Comparison of ENCODE assay signal across 1 cellular context in genomic region chr13:48594080-48594815, GRCh38.
TF ChIP-seq lines count a peak whose summit lies in the region.

No MANE protein-coding gene starts in this region.

TF ChIP-seq in WTC11, 78 proteins besides CTCF, POLR2A, EP300 and RAD21:
- no peak for TF ChIP-seq ELF4 (CRISPR knock-in tag; IDR thresholded peaks at IDR 0.05; ENCODE audit: low read depth)
- no peak for TF ChIP-seq PRRX2 (CRISPR knock-in tag; IDR thresholded peaks at IDR 0.05)
- TF ChIP-seq ZNF512 (CRISPR knock-in tag; IDR thresholded peaks at IDR 0.05; ENCODE audit: borderline replicate concordance) = no peak
- TF ChIP-seq KAT7 (CRISPR knock-in tag; IDR thresholded peaks at IDR 0.05; ENCODE audit: borderline replicate concordance) = no peak
- TF ChIP-seq SMAD4 (CRISPR knock-in tag; IDR thresholded peaks at IDR 0.05) = no peak
- no peak for TF ChIP-seq EMX1 (CRISPR knock-in tag; IDR thresholded peaks at IDR 0.05)
- no peak for TF ChIP-seq ATF1 (CRISPR knock-in tag; IDR thresholded peaks at IDR 0.05)
- no peak for TF ChIP-seq OVOL2 (CRISPR knock-in tag; IDR thresholded peaks at IDR 0.05; ENCODE audit: borderline replicate concordance)
- no peak for TF ChIP-seq IRF2 (CRISPR knock-in tag; IDR thresholded peaks at IDR 0.05; ENCODE audit: borderline replicate concordance, low read depth)
- no peak for TF ChIP-seq RORB (CRISPR knock-in tag; IDR thresholded peaks at IDR 0.05)
- TF ChIP-seq ZNF281 (CRISPR knock-in tag; IDR thresholded peaks at IDR 0.05) = no peak
- no peak for TF ChIP-seq PRDM15 (CRISPR knock-in tag; IDR thresholded peaks at IDR 0.05)
- TF ChIP-seq GABPB1 (CRISPR knock-in tag; IDR thresholded peaks at IDR 0.05) = no peak
- no peak for TF ChIP-seq PREB (CRISPR knock-in tag; IDR thresholded peaks at IDR 0.05; ENCODE audit: borderline replicate concordance)
- TF ChIP-seq GTF2I (CRISPR knock-in tag; conservative IDR thresholded peaks at IDR 0.05) = no peak
- no peak for TF ChIP-seq FOXP1 (CRISPR knock-in tag; IDR thresholded peaks at IDR 0.05; ENCODE audit: borderline replicate concordance)
- no peak for TF ChIP-seq FOXK1 (CRISPR knock-in tag; IDR thresholded peaks at IDR 0.05)
